Comparison of ENCODE assay signal across 1 cellular context in the genomic region with DNA sequence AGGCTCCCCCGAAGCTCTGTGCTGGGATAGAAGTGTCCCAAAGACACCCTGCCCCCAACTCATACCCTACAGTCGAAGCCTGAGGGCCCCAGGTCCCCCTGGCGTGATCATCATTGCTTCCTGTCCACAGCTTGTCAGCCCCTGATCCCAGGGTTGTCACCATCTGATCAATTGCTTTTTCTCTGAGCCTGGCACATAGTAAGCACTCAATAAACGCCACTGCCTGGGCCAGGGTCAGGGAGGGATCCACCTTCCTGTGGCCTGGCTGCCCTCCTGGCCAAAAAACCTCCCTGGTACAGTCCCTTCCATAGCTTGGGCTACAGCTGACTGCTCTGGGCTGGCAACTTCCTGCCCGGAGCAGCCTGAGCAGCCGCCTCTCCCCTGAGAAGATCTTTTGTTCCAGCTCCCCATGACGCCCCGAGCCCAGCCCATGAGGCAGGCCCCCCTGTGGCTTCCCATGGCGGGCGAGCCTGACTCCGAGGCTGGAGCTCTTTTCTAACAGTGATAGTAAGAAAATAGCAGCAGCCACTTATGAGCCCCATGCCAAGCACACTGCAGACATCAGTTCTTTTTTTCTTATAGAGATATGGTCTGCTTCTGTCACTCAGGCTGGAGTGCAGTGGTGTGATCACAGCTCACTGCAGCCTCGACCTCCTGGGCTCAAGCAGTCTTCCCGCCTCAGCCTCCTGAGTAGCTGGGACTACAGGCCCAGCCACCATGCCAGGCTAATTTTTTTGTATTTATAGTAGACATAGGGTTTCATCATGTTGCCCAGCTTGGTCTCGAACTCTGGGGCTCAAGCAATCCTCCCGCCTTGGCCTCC.
TF ChIP-seq lines count a peak whose summit lies in the region.

No MANE protein-coding gene starts in this region.

TF ChIP-seq in K562, 482 proteins besides CTCF, POLR2A, EP300 and RAD21 (continued from another document):
- TF ChIP-seq ZNF584 (CRISPR knock-in tag; IDR thresholded peaks at IDR 0.05; ENCODE audit: low read depth): 0 out of 2 replicates have a peak, but pooled peaks have one; percentile 8
- no peak for TF ChIP-seq ATF3 (IDR thresholded peaks at IDR 0.05)
- no peak for TF ChIP-seq ATF3 (CRISPR knock-in tag; conservative IDR thresholded peaks at IDR 0.05)
- TF ChIP-seq, protein P1, sequence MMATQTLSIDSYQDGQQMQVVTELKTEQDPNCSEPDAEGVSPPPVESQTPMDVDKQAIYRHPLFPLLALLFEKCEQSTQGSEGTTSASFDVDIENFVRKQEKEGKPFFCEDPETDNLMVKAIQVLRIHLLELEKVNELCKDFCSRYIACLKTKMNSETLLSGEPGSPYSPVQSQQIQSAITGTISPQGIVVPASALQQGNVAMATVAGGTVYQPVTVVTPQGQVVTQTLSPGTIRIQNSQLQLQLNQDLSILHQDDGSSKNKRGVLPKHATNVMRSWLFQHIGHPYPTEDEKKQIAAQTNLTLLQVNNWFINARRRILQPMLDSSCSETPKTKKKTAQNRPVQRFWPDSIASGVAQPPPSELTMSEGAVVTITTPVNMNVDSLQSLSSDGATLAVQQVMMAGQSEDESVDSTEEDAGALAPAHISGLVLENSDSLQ (IDR thresholded peaks at IDR 0.05): peak; percentile 66
- TF ChIP-seq KLF6 (CRISPR knock-in tag; IDR thresholded peaks at IDR 0.05; ENCODE audit: borderline replicate concordance): no peak
- peak; percentile 47; the same call in 1 of the 2 replicates for TF ChIP-seq RBFOX2 (IDR thresholded peaks at IDR 0.05; ENCODE audit: low read depth, low read length)
- TF ChIP-seq CBX2 (IDR thresholded peaks at IDR 0.05; ENCODE audit: insufficient read depth, low read length, poor library complexity, severe bottlenecking): no peak
- TF ChIP-seq, protein P2, sequence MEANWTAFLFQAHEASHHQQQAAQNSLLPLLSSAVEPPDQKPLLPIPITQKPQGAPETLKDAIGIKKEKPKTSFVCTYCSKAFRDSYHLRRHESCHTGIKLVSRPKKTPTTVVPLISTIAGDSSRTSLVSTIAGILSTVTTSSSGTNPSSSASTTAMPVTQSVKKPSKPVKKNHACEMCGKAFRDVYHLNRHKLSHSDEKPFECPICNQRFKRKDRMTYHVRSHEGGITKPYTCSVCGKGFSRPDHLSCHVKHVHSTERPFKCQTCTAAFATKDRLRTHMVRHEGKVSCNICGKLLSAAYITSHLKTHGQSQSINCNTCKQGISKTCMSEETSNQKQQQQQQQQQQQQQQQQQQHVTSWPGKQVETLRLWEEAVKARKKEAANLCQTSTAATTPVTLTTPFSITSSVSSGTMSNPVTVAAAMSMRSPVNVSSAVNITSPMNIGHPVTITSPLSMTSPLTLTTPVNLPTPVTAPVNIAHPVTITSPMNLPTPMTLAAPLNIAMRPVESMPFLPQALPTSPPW (CRISPR knock-in tag; IDR thresholded peaks at IDR 0.05): 0 out of 2 replicates have a peak, but pooled peaks have one; percentile 20
- TF ChIP-seq RBM34 (IDR thresholded peaks at IDR 0.05; ENCODE audit: borderline replicate concordance, insufficient read depth, low read length): no peak
- no peak for TF ChIP-seq CBFA2T2 (conservative IDR thresholded peaks at IDR 0.05)
- TF ChIP-seq PTRF (tag; IDR thresholded peaks at IDR 0.05): no peak
- no peak for TF ChIP-seq NR4A1 (CRISPR knock-in tag; IDR thresholded peaks at IDR 0.05)
- TF ChIP-seq NR4A1 (tag; IDR thresholded peaks at IDR 0.05): no peak
- peak in 1 of 3 experiments; percentile 24; a peak in 1 of 6 replicates for TF ChIP-seq ZBTB11 (CRISPR knock-in tag; IDR thresholded peaks at IDR 0.05)
- TF ChIP-seq ARID1B (IDR thresholded peaks at IDR 0.05): no peak
- TF ChIP-seq OTX1 (CRISPR knock-in tag; IDR thresholded peaks at IDR 0.05): no peak
- TF ChIP-seq JUN (IDR thresholded peaks at IDR 0.05; ENCODE audit: borderline replicate concordance, low read depth, low read length): no peak
- no peak for TF ChIP-seq JUN (CRISPR knock-in tag; IDR thresholded peaks at IDR 0.05; ENCODE audit: borderline replicate concordance)
- no peak for TF ChIP-seq ZNF274 (IDR thresholded peaks at IDR 0.05; ENCODE audit: borderline replicate concordance, low read depth, low read length)
- no peak for TF ChIP-seq TCF3 (CRISPR knock-in tag; IDR thresholded peaks at IDR 0.05)
- TF ChIP-seq PHB2 (IDR thresholded peaks at IDR 0.05; ENCODE audit: low read depth): no peak
- TF ChIP-seq ZNF592 (IDR thresholded peaks at IDR 0.05): peak; percentile 75
